16 cellular contexts compared by ENCODE assay signal in genomic region chr2:169736902-169737301, GRCh38. TPM values are rescaled to one million over a fixed set of nuclear protein-coding genes. Genes with fewer than 3 reads are reported as not detected.
DNase-seq lines count a peak whose midpoint lies in the region; ATAC-seq and TF ChIP-seq lines count a peak whose summit lies in the region.
"Had no signal": no experiment of that assay in that cellular context is flagged by ENCODE, and none has a peak within 500 bp of the region (broad histone marks: within the 10 kb centered on the region; RNA-seq: fewer than 3 reads in every experiment).

No MANE protein-coding gene starts in this region.

- H3K27me3 Mint-ChIP-seq in mesothelial cell of epicardium (ENCODE audit: low read depth) = peaks cover 9% of the 10 kb centered on the region

- peaks cover 43% of the 10 kb centered on the region for H3K36me3 ChIP-seq in iPS-20b (ENCODE audit: insufficient read depth, low read depth, low read length)
- H3K36me3 ChIP-seq in skeletal muscle tissue (ENCODE audit: control insufficient read depth in 3 of 3, insufficient read depth in 3 of 3, low read length in 3 of 3) = peaks cover 0 to 5% (median 5%) of the 10 kb centered on the region in 3 donors
- no peaks in the 10 kb centered on the region for H3K36me3 ChIP-seq in suprapubic skin
- H3K36me3 ChIP-seq: thyroid gland had no signal

- TF ChIP-seq CTCF in mesothelial cell of epicardium (IDR thresholded peaks at IDR 0.05; ENCODE audit: unreplicated experiment) (no peak), suprapubic skin (IDR thresholded peaks at IDR 0.05) (no peak)

- H3K9ac ChIP-seq in iPS-20b (ENCODE audit: low read depth, low read length) = peak overlapping the region; percentile 8; the same call in 1 of the 2 replicates
- H3K9ac ChIP-seq in skeletal muscle tissue (ENCODE audit: low read depth in 1 of 3, low read length in 3 of 3) = peak overlapping the region in 1 of 3 donors; percentile 22

- H3K4me3 ChIP-seq in iPS-20b (ENCODE audit: low read length) (peak overlapping the region; percentile 91; the same call in 1 of the 2 replicates), skeletal muscle tissue (ENCODE audit: low read length in 3 of 3) (peak overlapping the region in 2 of 3 donors; percentile 2 to 40), suprapubic skin (no peak overlapping the region)
- H3K4me3 ChIP-seq: thyroid gland had no signal

- H3K9me3 Mint-ChIP-seq in mesothelial cell of epicardium = no peaks in the 10 kb centered on the region
- H3K9me3 Mint-ChIP-seq: activated naive CD8-positive, alpha-beta T cell treated with anti-CD3 and anti-CD28 coated beads for 36 hours had no signal

- ATAC-seq in HG03135 (IDR thresholded peaks at IDR 0.05; ENCODE audit: unreplicated experiment) = no peak
- ATAC-seq: foreskin keratinocyte had no signal

- no peak for TF ChIP-seq EP300 in suprapubic skin (IDR thresholded peaks at IDR 0.05)

- no peak overlapping the region for H3K27ac Mint-ChIP-seq in mesothelial cell of epicardium
- H3K27ac Mint-ChIP-seq: activated naive CD8-positive, alpha-beta T cell treated with anti-CD3 and anti-CD28 coated beads for 36 hours had no signal

- H3K27me3 ChIP-seq in iPS-20b (ENCODE audit: insufficient read depth, low read length) (peaks cover 14% of the 10 kb centered on the region), skeletal muscle tissue (ENCODE audit: control insufficient read depth in 3 of 3, insufficient read depth in 3 of 3, low read length in 3 of 3) (no peaks in the 10 kb centered on the region), suprapubic skin (no peaks in the 10 kb centered on the region)
- H3K27me3 ChIP-seq: thyroid gland had no signal

- H3K4me1 Mint-ChIP-seq in mesothelial cell of epicardium = peaks cover 32% of the 10 kb centered on the region

- WGBS in suprapubic skin = 85% methylated on average over 5 of the region's 5 CpGs

- H3K9me3 ChIP-seq in iPS-20b (ENCODE audit: insufficient read depth, low read depth, low read length) (no peaks in the 10 kb centered on the region), skeletal muscle tissue (ENCODE audit: control insufficient read depth in 3 of 3, low read length in 3 of 3) (no peaks in the 10 kb centered on the region), suprapubic skin (no peaks in the 10 kb centered on the region)
- H3K9me3 ChIP-seq: thyroid gland had no signal

- H3K4me1 ChIP-seq in iPS-20b (ENCODE audit: insufficient read depth, low read length) (peaks cover 15% of the 10 kb centered on the region), skeletal muscle tissue (ENCODE audit: control insufficient read depth in 3 of 3, insufficient read depth in 3 of 3, low read length in 3 of 3) (peaks cover 8 to 22% (median 22%) of the 10 kb centered on the region in 3 donors), suprapubic skin (peaks cover 8% of the 10 kb centered on the region)
- H3K4me1 ChIP-seq: foreskin keratinocyte had no signal

- no peak for TF ChIP-seq POLR2A in suprapubic skin (IDR thresholded peaks at IDR 0.05)

- DNase-seq in NCI-H82 (lab: John Stamatoyannopoulos, UW) (peak; percentile 42), NCI-H82 treated with DMSO at 0.1 percent for 48 hours (lab: John Stamatoyannopoulos, UW; ENCODE audit: unreplicated experiment) (no peak), astrocyte of the hippocampus (ENCODE audit: low read depth, low spot score) (peak; percentile 17), mesothelial cell of epicardium (ENCODE audit: low spot score in 2 of 2, unreplicated experiment in 2 of 2) (no peak), suprapubic skin (ENCODE audit: low spot score in 2 of 2) (no peak)
- DNase-seq: 8988T; activated naive CD8-positive, alpha-beta T cell treated with anti-CD3 and anti-CD28 coated beads for 36 hours; foreskin keratinocyte; NCI-H1436; NCI-H774; stimulated activated CD4-positive, alpha-beta T cell treated with anti-CD3 and anti-CD28 coated beads, Interleukin-12 subunit alpha, Interleukin-12 subunit beta, amount 100 ng/mL, for 4 hours; thyroid gland had no signal

- H3K27ac ChIP-seq in iPS-20b (ENCODE audit: low read length) = no peak overlapping the region
- peak overlapping the region; percentile 4 for H3K27ac ChIP-seq in skeletal muscle tissue (ENCODE audit: low read depth, low read length)
- no peak overlapping the region for H3K27ac ChIP-seq in suprapubic skin
- H3K27ac ChIP-seq: foreskin keratinocyte, thyroid gland had no signal

- no peak overlapping the region for H3K4me3 Mint-ChIP-seq in mesothelial cell of epicardium
- H3K4me3 Mint-ChIP-seq: activated naive CD8-positive, alpha-beta T cell treated with anti-CD3 and anti-CD28 coated beads for 36 hours had no signal

- peaks cover 14% of the 10 kb centered on the region for H3K36me3 Mint-ChIP-seq in mesothelial cell of epicardium

RNA-seq across cellular contexts. Expression of gene KLHL23, which starts 3.3 kb away (rescaled TPM):
- total RNA-seq in skeletal muscle tissue (28.7 TPM), mesothelial cell of epicardium (27.4 to 29.9 TPM (median 29.7 TPM) in 3 replicates), suprapubic skin (1 to 10 TPM in 3 of 4 donors, under 1 TPM in 1; 0.98 to 4.2 (median 3.3) TPM)

RNA-seq across cellular contexts. Expression of gene PHOSPHO2, which starts 42.6 kb away (rescaled TPM):
- total RNA-seq in skeletal muscle tissue (3.7 TPM), mesothelial cell of epicardium (9.4 to 13.1 TPM (median 10.5 TPM) in 3 replicates), suprapubic skin (1 to 10 TPM; 3.5 to 5.6 (median 4.4) TPM)

RNA-seq across cellular contexts. Expression of gene CFAP210, which starts 42.7 kb away (rescaled TPM):
- total RNA-seq in skeletal muscle tissue (not detected), mesothelial cell of epicardium (0.36 to 0.58 TPM (median 0.38 TPM) in 3 replicates), suprapubic skin (not detected)
- total RNA-seq: activated naive CD8-positive, alpha-beta T cell treated with anti-CD3 and anti-CD28 coated beads for 36 hours; foreskin keratinocyte; HT1080 had no signal

Comparison
In these comparisons a context has a peak if more than half of its experiments do, and no peak if none do; other contexts are left out.
1. DNase-seq: peak in NCI-H82 (single experiment) and astrocyte of the hippocampus (single experiment); none in NCI-H82 treated with DMSO at 0.1 percent for 48 hours (single experiment), mesothelial cell of epicardium (0 of 2) and suprapubic skin (0 of 2).